Comparison of ENCODE assay signal across 12 cellular contexts in genomic region chr19:13864223-13864512, GRCh38. TPM values are rescaled to one million over a fixed set of nuclear protein-coding genes. Genes with fewer than 3 reads are reported as not detected.
A peak's percentile ranks its signal among the peaks of the same experiment; 100 is the strongest.
DNase-seq lines count a peak whose midpoint lies in the region; ATAC-seq and TF ChIP-seq lines count a peak whose summit lies in the region.
"Had no signal": no experiment of that assay in that cellular context is flagged by ENCODE, and none has a peak within 500 bp of the region (broad histone marks: within the 10 kb centered on the region; RNA-seq: fewer than 3 reads in every experiment).

No MANE protein-coding gene starts in this region.

- H2AFZ ChIP-seq in neural progenitor cell (replicated peaks) = no peak overlapping the region

- peaks cover 6% of the 10 kb centered on the region for H3K4me1 ChIP-seq in neural progenitor cell

- H3K9ac ChIP-seq in neural progenitor cell = no peak overlapping the region

- peak; percentile 58 for DNase-seq in DMS53 (lab: John Stamatoyannopoulos, UW)
- no peak for DNase-seq in DMS53 treated with DMSO at 0.1 percent for 48 hours (lab: John Stamatoyannopoulos, UW; ENCODE audit: unreplicated experiment)
- no peak for DNase-seq in neural progenitor cell (ENCODE audit: low spot score)
- DNase-seq in NCI-H446 treated with DMSO at 0.1 percent for 48 hours (lab: John Stamatoyannopoulos, UW) = no peak
- DNase-seq in midbrain (lab: John Stamatoyannopoulos, UW) = no peak
- DNase-seq: 8988T had no signal

- peaks cover 5% of the 10 kb centered on the region for H4K20me1 ChIP-seq in neural progenitor cell (ENCODE audit: low read depth)

- H3K36me3 ChIP-seq in neural progenitor cell = no peaks in the 10 kb centered on the region

- H3K36me3 Mint-ChIP-seq in IgD-negative memory B cell (no peaks in the 10 kb centered on the region), brain (peaks cover 10% of the 10 kb centered on the region), neural progenitor cell (peaks cover 2% of the 10 kb centered on the region)

- TF ChIP-seq CTCF in brain (conservative IDR thresholded peaks at IDR 0.05) = no peak
- TF ChIP-seq CTCF in neural progenitor cell (IDR thresholded peaks at IDR 0.05) = no peak

- H3K4me2 ChIP-seq in neural progenitor cell = no peak overlapping the region

- no peaks in the 10 kb centered on the region for H3K9me3 ChIP-seq in neural progenitor cell (ENCODE audit: low read depth)
- H3K9me3 ChIP-seq: body of pancreas had no signal

- H3K79me2 ChIP-seq in neural progenitor cell (ENCODE audit: low read depth) = no peaks in the 10 kb centered on the region

- H3K27me3 Mint-ChIP-seq in IgD-negative memory B cell (peaks cover 31% of the 10 kb centered on the region), brain (no peaks in the 10 kb centered on the region), neural progenitor cell (ENCODE audit: insufficient read depth, low read depth) (peaks cover 30% of the 10 kb centered on the region)

- H3K27me3 ChIP-seq in neural progenitor cell = peaks cover 73% of the 10 kb centered on the region
- H3K27me3 ChIP-seq: body of pancreas had no signal

- no peak for ATAC-seq in GM19397 (IDR thresholded peaks at IDR 0.05; ENCODE audit: unreplicated experiment)
- ATAC-seq: body of pancreas had no signal

- H3K9me3 Mint-ChIP-seq in IgD-negative memory B cell (peaks cover 0 to 2% (median 0%) of the 10 kb centered on the region in 3 donors), brain (peaks cover 0 to 6% (median 0%) of the 10 kb centered on the region in 5 experiments), neural progenitor cell (no peaks in the 10 kb centered on the region)

- H3K4me1 Mint-ChIP-seq in IgD-negative memory B cell = peaks cover 11 to 16% (median 15%) of the 10 kb centered on the region in 3 donors
- H3K4me1 Mint-ChIP-seq in brain = peaks cover 66% of the 10 kb centered on the region
- H3K4me1 Mint-ChIP-seq in neural progenitor cell = peaks cover 38% of the 10 kb centered on the region

- H3K4me3 ChIP-seq in neural progenitor cell = no peak overlapping the region
- H3K4me3 ChIP-seq: body of pancreas had no signal

- peak overlapping the region; percentile 58 to 83 (median 74) for H3K4me3 Mint-ChIP-seq in IgD-negative memory B cell
- peak overlapping the region; percentile 80 to 92 (median 81) for H3K4me3 Mint-ChIP-seq in brain
- H3K4me3 Mint-ChIP-seq in neural progenitor cell = peak overlapping the region; percentile 83

- peak overlapping the region in 1 of 3 donors; percentile 7 for H3K27ac Mint-ChIP-seq in IgD-negative memory B cell
- H3K27ac Mint-ChIP-seq in brain = peak overlapping the region; percentile 89 to 95 (median 91)
- H3K27ac Mint-ChIP-seq in neural progenitor cell = no peak overlapping the region

- H3K27ac ChIP-seq in neural progenitor cell = no peak overlapping the region

- H3F3A ChIP-seq in neural progenitor cell (ENCODE audit: low read depth) = peaks cover 23% of the 10 kb centered on the region

RNA-seq across cellular contexts. Expression of gene NANOS3, which starts 12.8 kb away (rescaled TPM):
- polyA plus RNA-seq in IgD-negative memory B cell (not detected), brain (ENCODE audit: insufficient read depth, low read depth, low replicate concordance) (14.6 TPM)
- not detected in 2 replicates for total RNA-seq in neural progenitor cell (ENCODE audit: low replicate concordance)
- total RNA-seq: body of pancreas, myocyte had no signal
- polyA plus RNA-seq: esophagus had no signal

RNA-seq across cellular contexts. Expression of gene BRME1, which starts 41.7 kb away (rescaled TPM):
- polyA plus RNA-seq in IgD-negative memory B cell (not detected), brain (ENCODE audit: insufficient read depth, low read depth, low replicate concordance) (19.0 TPM)
- total RNA-seq in neural progenitor cell (ENCODE audit: low replicate concordance) = 0.49 and 4.1 TPM in 2 replicates

RNA-seq across cellular contexts. Expression of gene CC2D1A, which starts 41.8 kb away (rescaled TPM):
- 15.5 TPM for polyA plus RNA-seq in IgD-negative memory B cell
- 75.2 TPM for polyA plus RNA-seq in brain (ENCODE audit: insufficient read depth, low read depth, low replicate concordance)
- 8.1 and 22.0 TPM in 2 replicates for total RNA-seq in neural progenitor cell (ENCODE audit: low replicate concordance)

Comparison
In these comparisons a context has a peak if more than half of its experiments do, and no peak if none do; other contexts are left out.
1. RNA of gene NANOS3, which starts 12.8 kb away (polyA plus RNA-seq): 14.6 TPM in brain (single experiment); not detected in IgD-negative memory B cell (single experiment); every median in the first group is over 10 times any median in the second.
2. RNA of gene BRME1, which starts 41.7 kb away (polyA plus RNA-seq): 19.0 TPM in brain (single experiment); not detected in IgD-negative memory B cell (single experiment); every median in the first group is over 10 times any median in the second.
3. Peak in every context shown above with its lines, with median percentiles within 50 percentile points of each other: H3K4me3 Mint-ChIP-seq.